Comparison of ENCODE assay signal across 29 cellular contexts in genomic region chr17:72366626-72367025, GRCh38.
"Had no signal": no experiment of that assay in that cellular context is flagged by ENCODE, and none has a peak within 500 bp of the region (broad histone marks: within the 10 kb centered on the region; RNA-seq: fewer than 3 reads in every experiment).

No MANE protein-coding gene starts in this region.

- H3K4me3 ChIP-seq: adrenal gland, cardiac muscle cell had no signal

- H3K36me3 ChIP-seq: adrenal gland, cardiac muscle cell had no signal

- H3K9me3 ChIP-seq: adrenal gland had no signal

- ATAC-seq: activated CD8-positive, alpha-beta T cell treated with anti-CD3 and anti-CD28 coated beads for 36 hours; activated naive CD4-positive, alpha-beta T cell treated with anti-CD3 and anti-CD28 coated beads, Interleukin-2, amount 50 U/mL, for 72 hours; activated T-cell treated with anti-CD3 and anti-CD28 coated beads, Interleukin-2, amount 50 U/mL, for 4 hours; activated T-cell treated with anti-CD3 and anti-CD28 coated beads, Interleukin-2, amount 50 U/mL, for 72 hours; activated T-helper 17 cell treated with anti-CD3 and anti-CD28 coated beads, Interleukin-2, amount 50 U/mL, for 72 hours had no signal

- H3K27ac ChIP-seq: adrenal gland, cardiac muscle cell, VCaP had no signal

- DNase-seq: activated B cell treated with CpG ODN at 0.5 μM for 24 hours; activated CD4-positive, alpha-beta memory T cell treated with anti-CD3 and anti-CD28 coated beads for 36 hours; activated CD4-positive, alpha-beta T cell treated with anti-CD3 and anti-CD28 coated beads for 4 hours; activated CD4-positive, alpha-beta T cell treated with anti-CD3 and anti-CD28 coated beads, Interleukin-2, amount 10 ng/mL, durations not matched to agents 24 days and 14 days; activated CD4-positive, alpha-beta T cell treated with anti-CD3 and anti-CD28 coated beads, Interleukin-2, amount 50 U/mL, for 1 hour; activated CD4-positive, alpha-beta T cell treated with anti-CD3 and anti-CD28 coated beads, Interleukin-2, amount 50 U/mL, for 4 hours; activated CD4-positive, CD25-positive, alpha-beta regulatory T cell treated with anti-CD3 and anti-CD28 coated beads, Interleukin-2, amount 50 U/mL, for 72 hours; activated CD8-positive, alpha-beta memory T cell treated with anti-CD3 and anti-CD28 coated beads, Interleukin-2, amount 50 U/mL, for 4 hours; activated CD8-positive, alpha-beta T cell treated with anti-CD3 and anti-CD28 coated beads for 36 hours; activated gamma-delta T cell treated with Interleukin-2 at 50 U/mL for 16 hours; activated naive CD4-positive, alpha-beta T cell; activated naive CD4-positive, alpha-beta T cell treated with anti-CD3 and anti-CD28 coated beads for 36 hours; activated naive CD4-positive, alpha-beta T cell treated with anti-CD3 and anti-CD28 coated beads, Interleukin-2, amount 50 U/mL, for 16 hours; activated naive CD8-positive, alpha-beta T cell treated with anti-CD3 and anti-CD28 coated beads for 36 hours; activated T-cell treated with anti-CD3 and anti-CD28 coated beads for 4 hours; activated T-cell treated with anti-CD3 and anti-CD28 coated beads, Interleukin-2, amount 50 U/mL, for 1 hour; activated T-cell treated with anti-CD3 and anti-CD28 coated beads, Interleukin-2, amount 50 U/mL, for 4 hours; activated T-cell treated with anti-CD3 and anti-CD28 coated beads, Interleukin-2, amount 50 U/mL, for 72 hours; adrenal gland; amniotic stem cell; caudate nucleus; cerebellar nuclear complex; T-helper 1 cell; T-helper 2 cell; T-helper 9 cell had no signal

- H3K27me3 ChIP-seq: adrenal gland, cardiac muscle cell had no signal

- H3K4me1 ChIP-seq: adrenal gland had no signal
